ENCODE assay signal across 8 cellular contexts in genomic region chr7:155003215-155003999, GRCh38. TPM values are rescaled to one million over a fixed set of nuclear protein-coding genes. Genes with fewer than 3 reads are reported as not detected.
A peak's percentile ranks its signal among the peaks of the same experiment; 100 is the strongest.
DNase-seq lines count a peak whose midpoint lies in the region; ATAC-seq, FAIRE-seq and TF ChIP-seq lines count a peak whose summit lies in the region.

No MANE protein-coding gene starts in this region.

- intact Hi-C loops in activated T-helper 1 cell treated with anti-CD3 and anti-CD28 coated beads, Interleukin-12 subunit alpha, Interleukin-12 subunit beta, Interleukin-2, Interleukin-4 antibody, amounts not matched to agents 30 ng/mL and 10 ng/mL and 1 ng/mL, durations not matched to agents 14 hours and 24 hours and 36 hours (cut with micrococcal nuclease): loop anchor here (1.0 to 10.0 kb wide), 5 partner anchors 67 to 639 kb away; partner anchors contain the start of genes HTR5A and RBM33

- DNase-seq in D721Med (ENCODE audit: insufficient read length, low spot score) (peak; percentile 82), HT-29 (ENCODE audit: low spot score) (peak; percentile 93), OCI-M2 (lab: John Stamatoyannopoulos, UW; ENCODE audit: unreplicated experiment) (peak; percentile 48), fibroblast of gingiva (ENCODE audit: low read depth) (peak; percentile 76)
- DNase-seq in activated T-helper 1 cell treated with anti-CD3 and anti-CD28 coated beads, Interleukin-12 subunit alpha, Interleukin-12 subunit beta, Interleukin-2, Interleukin-4 antibody, amounts not matched to agents 30 ng/mL and 10 ng/mL and 1 ng/mL, durations not matched to agents 14 hours and 24 hours and 36 hours (ENCODE audit: low spot score): peak; percentile 78
- DNase-seq in naive thymus-derived CD8-positive, alpha-beta T cell: peak; percentile 75 to 93 (median 88)

- H3K27me3 Mint-ChIP-seq in activated T-helper 1 cell treated with anti-CD3 and anti-CD28 coated beads, Interleukin-12 subunit alpha, Interleukin-12 subunit beta, Interleukin-2, Interleukin-4 antibody, amounts not matched to agents 30 ng/mL and 10 ng/mL and 1 ng/mL, durations not matched to agents 14 hours and 24 hours and 36 hours (ENCODE audit: insufficient read depth): peaks cover 1% of the 10 kb centered on the region
- H3K27me3 Mint-ChIP-seq in naive thymus-derived CD8-positive, alpha-beta T cell: no peaks in the 10 kb centered on the region
- H3K27me3 Mint-ChIP-seq in stimulated activated memory B cell treated with anti-CD40 and anti-IgM and Interleukin-4, amounts not matched to agents 10 μg/mL and 1 μg/mL and 100 μg/mL, for 72 hours: no peaks in the 10 kb centered on the region

- ATAC-seq in GM19468 (IDR thresholded peaks at IDR 0.05; ENCODE audit: extremely low read depth, unreplicated experiment): peak; percentile 26
- peak; percentile 75 to 83 for ATAC-seq in naive thymus-derived CD8-positive, alpha-beta T cell
- ATAC-seq in stimulated activated memory B cell treated with anti-CD40 and anti-IgM and Interleukin-4, amounts not matched to agents 10 μg/mL and 1 μg/mL and 100 μg/mL, for 72 hours: peak; percentile 84

- peak overlapping the region; percentile 95 for H3K4me3 Mint-ChIP-seq in activated T-helper 1 cell treated with anti-CD3 and anti-CD28 coated beads, Interleukin-12 subunit alpha, Interleukin-12 subunit beta, Interleukin-2, Interleukin-4 antibody, amounts not matched to agents 30 ng/mL and 10 ng/mL and 1 ng/mL, durations not matched to agents 14 hours and 24 hours and 36 hours
- H3K4me3 Mint-ChIP-seq in naive thymus-derived CD8-positive, alpha-beta T cell: peak overlapping the region; percentile 83 to 97 (median 94)
- H3K4me3 Mint-ChIP-seq in stimulated activated memory B cell treated with anti-CD40 and anti-IgM and Interleukin-4, amounts not matched to agents 10 μg/mL and 1 μg/mL and 100 μg/mL, for 72 hours: peak overlapping the region; percentile 88

- H3K4me1 Mint-ChIP-seq in activated T-helper 1 cell treated with anti-CD3 and anti-CD28 coated beads, Interleukin-12 subunit alpha, Interleukin-12 subunit beta, Interleukin-2, Interleukin-4 antibody, amounts not matched to agents 30 ng/mL and 10 ng/mL and 1 ng/mL, durations not matched to agents 14 hours and 24 hours and 36 hours (ENCODE audit: low read depth): peaks cover 6% of the 10 kb centered on the region
- peaks cover 5 to 20% (median 17%) of the 10 kb centered on the region in 4 donors for H3K4me1 Mint-ChIP-seq in naive thymus-derived CD8-positive, alpha-beta T cell
- peaks cover 11% of the 10 kb centered on the region for H3K4me1 Mint-ChIP-seq in stimulated activated memory B cell treated with anti-CD40 and anti-IgM and Interleukin-4, amounts not matched to agents 10 μg/mL and 1 μg/mL and 100 μg/mL, for 72 hours

- H3K9me3 Mint-ChIP-seq in activated T-helper 1 cell treated with anti-CD3 and anti-CD28 coated beads, Interleukin-12 subunit alpha, Interleukin-12 subunit beta, Interleukin-2, Interleukin-4 antibody, amounts not matched to agents 30 ng/mL and 10 ng/mL and 1 ng/mL, durations not matched to agents 14 hours and 24 hours and 36 hours: no peaks in the 10 kb centered on the region
- no peaks in the 10 kb centered on the region for H3K9me3 Mint-ChIP-seq in naive thymus-derived CD8-positive, alpha-beta T cell
- H3K9me3 Mint-ChIP-seq in stimulated activated memory B cell treated with anti-CD40 and anti-IgM and Interleukin-4, amounts not matched to agents 10 μg/mL and 1 μg/mL and 100 μg/mL, for 72 hours: no peaks in the 10 kb centered on the region

- no peak for FAIRE-seq in D721Med (lab: Jason Lieb, UNC)

- TF ChIP-seq CTCF in D721Med (IDR thresholded peaks at IDR 0.05; ENCODE audit: insufficient read depth, missing control alignments): no peak

- POLR2A ChIA-PET in naive thymus-derived CD8-positive, alpha-beta T cell (lab: Charles Lee): interaction anchor here (1.0 to 3.4 kb wide), 4 partner anchors 75 to 295 kb away, joined by 3 to 25 read pairs (median 12); partner anchors contain the start of gene INSIG1

- H3K27ac Mint-ChIP-seq in activated T-helper 1 cell treated with anti-CD3 and anti-CD28 coated beads, Interleukin-12 subunit alpha, Interleukin-12 subunit beta, Interleukin-2, Interleukin-4 antibody, amounts not matched to agents 30 ng/mL and 10 ng/mL and 1 ng/mL, durations not matched to agents 14 hours and 24 hours and 36 hours: peak overlapping the region; percentile 94
- peak overlapping the region; percentile 74 to 97 (median 95) for H3K27ac Mint-ChIP-seq in naive thymus-derived CD8-positive, alpha-beta T cell
- peak overlapping the region; percentile 87 for H3K27ac Mint-ChIP-seq in stimulated activated memory B cell treated with anti-CD40 and anti-IgM and Interleukin-4, amounts not matched to agents 10 μg/mL and 1 μg/mL and 100 μg/mL, for 72 hours

- peaks cover 8% of the 10 kb centered on the region for H3K36me3 Mint-ChIP-seq in activated T-helper 1 cell treated with anti-CD3 and anti-CD28 coated beads, Interleukin-12 subunit alpha, Interleukin-12 subunit beta, Interleukin-2, Interleukin-4 antibody, amounts not matched to agents 30 ng/mL and 10 ng/mL and 1 ng/mL, durations not matched to agents 14 hours and 24 hours and 36 hours (ENCODE audit: low read depth)
- peaks cover 0 to 5% (median 0%) of the 10 kb centered on the region in 3 donors for H3K36me3 Mint-ChIP-seq in naive thymus-derived CD8-positive, alpha-beta T cell
- no peaks in the 10 kb centered on the region for H3K36me3 Mint-ChIP-seq in stimulated activated memory B cell treated with anti-CD40 and anti-IgM and Interleukin-4, amounts not matched to agents 10 μg/mL and 1 μg/mL and 100 μg/mL, for 72 hours

RNA-seq across cellular contexts. Expression of gene PAXIP1, which starts 0.5 kb away (rescaled TPM):
- 17.0 and 17.5 TPM in 2 replicates for total RNA-seq in HT-29 (2014; rRNA removed; shearing (Covaris generic))
- total RNA-seq in activated T-helper 1 cell treated with anti-CD3 and anti-CD28 coated beads, Interleukin-12 subunit alpha, Interleukin-12 subunit beta, Interleukin-2, Interleukin-4 antibody, amounts not matched to agents 30 ng/mL and 10 ng/mL and 1 ng/mL, durations not matched to agents 14 hours and 24 hours and 36 hours: 36.2 and 39.6 TPM in 2 replicates
- 10 to 100 TPM; 13.2 to 13.9 TPM for total RNA-seq in naive thymus-derived CD8-positive, alpha-beta T cell
- 1 to 10 TPM in 2 of 3 donors, under 1 TPM in 1; 0.62 to 2.3 (median 1.6) TPM for polyA plus RNA-seq in naive thymus-derived CD8-positive, alpha-beta T cell

Comparison
In these comparisons a context has a peak if more than half of its experiments do, and no peak if none do; other contexts are left out.
1. Peak in every context shown above with its lines: DNase-seq and ATAC-seq.
2. ATAC-seq: peak in every context shown above with its lines; median percentile 84 in stimulated activated memory B cell treated with anti-CD40 and anti-IgM and Interleukin-4, amounts not matched to agents 10 μg/mL and 1 μg/mL and 100 μg/mL, for 72 hours; 79 in naive thymus-derived CD8-positive, alpha-beta T cell; 26 in GM19468.